ENCODE assay signal across 8 cellular contexts in the genomic region with DNA sequence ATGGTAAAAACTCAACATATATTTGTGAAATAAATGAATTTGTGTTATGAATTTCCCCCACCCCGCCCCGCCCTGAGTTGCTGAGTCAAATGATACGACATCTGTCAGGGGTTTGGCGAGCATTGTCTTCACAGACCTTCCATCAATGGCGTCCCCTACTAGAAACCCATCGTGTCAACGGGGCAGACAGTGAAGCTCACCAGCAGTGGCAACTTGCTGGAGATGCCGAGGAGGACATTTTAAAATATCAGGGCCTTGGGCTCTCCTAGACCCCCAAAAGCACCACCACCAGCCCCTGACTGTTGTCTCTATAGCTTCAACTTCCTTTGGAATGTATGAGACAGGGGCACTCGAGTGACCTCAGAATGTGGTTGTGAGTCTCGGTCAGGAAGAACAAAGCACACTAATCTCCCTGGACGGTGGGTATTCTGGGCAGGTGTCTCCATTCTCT. TPM values are rescaled to one million over a fixed set of nuclear protein-coding genes. Genes with fewer than 3 reads are reported as not detected.
DNase-seq lines count a peak whose midpoint lies in the region; ATAC-seq, FAIRE-seq and TF ChIP-seq lines count a peak whose summit lies in the region.

No MANE protein-coding gene starts in this region.

- H3K36me3 ChIP-seq in GM06990 (ENCODE audit: control insufficient read depth, insufficient read depth, low read length) = peaks cover 12% of the 10 kb centered on the region
- peaks cover 10% of the 10 kb centered on the region for H3K36me3 ChIP-seq in astrocyte (ENCODE audit: insufficient read depth, low read length)

- no peak for FAIRE-seq in astrocyte (lab: Jason Lieb, UNC)

- no peaks in the 10 kb centered on the region for H3K9me3 Mint-ChIP-seq in astrocyte (ENCODE audit: unreplicated experiment)

- TF ChIP-seq CTCF in GM06990 (IDR thresholded peaks at IDR 0.05; ENCODE audit: insufficient read depth, low read length, poor library complexity, severe bottlenecking) (no peak), astrocyte (IDR thresholded peaks at IDR 0.05; ENCODE audit: insufficient read depth, low read depth, low read length) (no peak)

- peak overlapping the region; percentile 78 for H3K4me3 ChIP-seq in GM06990 (replicated peaks; ENCODE audit: low read depth, low read length)
- peak overlapping the region; percentile 85 for H3K4me3 ChIP-seq in astrocyte (ENCODE audit: insufficient read depth, low read depth, low read length)

- peaks cover 21% of the 10 kb centered on the region for H3K4me1 ChIP-seq in astrocyte (ENCODE audit: insufficient read depth, low read length)

- H3K4me2 ChIP-seq in astrocyte (ENCODE audit: low read length) = peak overlapping the region; percentile 90

- H2AFZ ChIP-seq in astrocyte (ENCODE audit: low read depth, low read length) = peak overlapping the region; percentile 48

- peak overlapping the region; percentile 73 for H3K27ac ChIP-seq in astrocyte (ENCODE audit: low read depth, low read length)
- H3K27ac ChIP-seq in layer of hippocampus (ENCODE audit: low read depth, low read length) = peak overlapping the region; percentile 81

- H3K9me3 ChIP-seq in astrocyte (ENCODE audit: insufficient read depth, low read depth, low read length) = no peaks in the 10 kb centered on the region

- H3K27ac Mint-ChIP-seq in astrocyte (ENCODE audit: unreplicated experiment) = peak overlapping the region; percentile 92

- peak overlapping the region; percentile 96 for H3K9ac ChIP-seq in astrocyte (ENCODE audit: low read length)

- H3K79me2 ChIP-seq in astrocyte (ENCODE audit: insufficient read depth, low read length) = peaks cover 40% of the 10 kb centered on the region

- ATAC-seq in HG03039 (IDR thresholded peaks at IDR 0.05; ENCODE audit: unreplicated experiment) = no peak

- no peaks in the 10 kb centered on the region for H3K27me3 ChIP-seq in GM06990 (replicated peaks; ENCODE audit: control insufficient read depth, insufficient read depth, low read length)
- H3K27me3 ChIP-seq in astrocyte (ENCODE audit: insufficient read depth, low read length) = no peaks in the 10 kb centered on the region
- H3K27me3 ChIP-seq in layer of hippocampus (ENCODE audit: control insufficient read depth, insufficient read depth, low read length) = no peaks in the 10 kb centered on the region

- H4K20me1 ChIP-seq in astrocyte (ENCODE audit: insufficient read depth, low read length) = peaks cover 38% of the 10 kb centered on the region

- peaks cover 26% of the 10 kb centered on the region for H3K36me3 Mint-ChIP-seq in astrocyte (ENCODE audit: low read depth, unreplicated experiment)

- no peaks in the 10 kb centered on the region for H3K27me3 Mint-ChIP-seq in astrocyte (ENCODE audit: low read depth, unreplicated experiment)

- DNase-seq in GM06990 (ENCODE audit: extremely low read depth, insufficient read length) = no peak
- DNase-seq in NCI-H2171 treated with DMSO at 0.1 percent for 48 hours (lab: John Stamatoyannopoulos, UW) = peak; percentile 65
- DNase-seq in astrocyte (ENCODE audit: low read depth) = peak; percentile 35
- DNase-seq in stimulated activated naive CD4-positive, alpha-beta T cell treated with Interleukin-2 at 50 U/mL for 16 hours (lab: John Stamatoyannopoulos, UW) = peak; percentile 43
- DNase-seq in cerebellum (ENCODE audit: low spot score) = no peak
- no peak for DNase-seq in hepatic stellate cell (ENCODE audit: low spot score)

- peak overlapping the region; percentile 98 for H3K4me3 Mint-ChIP-seq in astrocyte (ENCODE audit: unreplicated experiment)

- H3K4me1 Mint-ChIP-seq in astrocyte (ENCODE audit: low read depth, unreplicated experiment) = peaks cover 24% of the 10 kb centered on the region

RNA-seq across cellular contexts. Expression of gene NXF1, which starts 0.8 kb away (rescaled TPM):
- total RNA-seq in astrocyte (51.4 and 55.9 TPM in 2 replicates), cerebellum (22.5 TPM)

RNA-seq across cellular contexts. Expression of gene TMEM223, which starts 14.2 kb away (rescaled TPM):
- total RNA-seq in astrocyte = 7.8 and 11.3 TPM in 2 replicates
- 13.8 TPM for total RNA-seq in cerebellum

RNA-seq across cellular contexts. Expression of gene TMEM179B, which starts 18.8 kb away (rescaled TPM):
- total RNA-seq in astrocyte (51.3 and 57.5 TPM in 2 replicates), cerebellum (15.3 TPM)

RNA-seq across cellular contexts. Expression of gene STX5, which starts 25.8 kb away (rescaled TPM):
- total RNA-seq in astrocyte (44.2 and 45.7 TPM in 2 replicates), cerebellum (24.3 TPM)

RNA-seq across cellular contexts. Expression of gene TEX54, which starts 26.6 kb away (rescaled TPM):
- not detected in 2 replicates for total RNA-seq in astrocyte
- not detected for total RNA-seq in cerebellum

Comparison
In these comparisons a context has a peak if more than half of its experiments do, and no peak if none do; other contexts are left out.
1. DNase-seq: peak in NCI-H2171 treated with DMSO at 0.1 percent for 48 hours (single experiment), astrocyte (single experiment) and stimulated activated naive CD4-positive, alpha-beta T cell treated with Interleukin-2 at 50 U/mL for 16 hours (single experiment); none in GM06990 (single experiment), cerebellum (single experiment) and hepatic stellate cell (single experiment).